In the genomic region with DNA sequence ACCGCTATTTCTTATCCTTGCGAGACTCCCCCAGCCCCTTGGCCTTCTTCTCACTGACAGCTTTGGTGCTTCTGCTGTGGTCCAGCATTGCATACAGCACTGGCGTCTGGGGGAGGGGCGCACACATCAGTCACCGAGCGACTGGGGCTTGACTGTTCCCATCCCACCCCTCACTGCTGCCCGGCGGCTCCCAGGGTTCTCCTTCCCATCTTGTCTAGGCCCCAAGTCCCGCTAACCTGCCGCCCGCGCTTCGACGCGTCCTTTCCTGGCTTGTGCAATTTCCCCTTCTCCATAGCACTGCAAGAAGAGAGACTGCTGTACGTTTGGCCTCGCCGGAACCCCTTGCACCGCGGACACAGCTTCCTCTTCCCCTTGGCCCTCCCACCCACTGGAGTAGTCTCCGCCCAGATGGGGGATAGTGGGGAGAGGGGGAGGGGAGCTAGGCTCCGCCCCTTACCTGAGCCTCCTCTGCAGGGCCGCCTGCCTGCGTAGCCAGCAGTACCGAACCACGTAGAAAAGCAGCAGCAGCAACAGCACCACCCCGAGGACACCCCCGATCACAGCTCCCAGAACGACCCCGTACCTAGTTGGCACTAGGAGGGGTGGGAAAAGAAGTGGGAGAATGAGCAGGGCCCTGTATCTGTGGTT, we compare ENCODE assay signal across 2 cellular contexts.
TF ChIP-seq lines count a peak whose summit lies in the region.

No MANE protein-coding gene starts in this region.

TF ChIP-seq in IMR-90, 13 proteins besides CTCF, POLR2A, EP300 and RAD21:
- TF ChIP-seq MAZ (IDR thresholded peaks at IDR 0.05; ENCODE audit: borderline replicate concordance, low read depth, low read length) (no peak), RCOR1 (IDR thresholded peaks at IDR 0.05; ENCODE audit: insufficient replicate concordance, low read length) (no peak), SMC3 (IDR thresholded peaks at IDR 0.05; ENCODE audit: low read depth, low read length) (no peak), NFE2L2 (IDR thresholded peaks at IDR 0.05; ENCODE audit: low read depth, low read length) (no peak), FOS (IDR thresholded peaks at IDR 0.05; ENCODE audit: low read depth, low read length) (no peak), CEBPB (IDR thresholded peaks at IDR 0.05; ENCODE audit: low read depth, low read length) (0 out of 2 replicates have a peak, but pooled peaks have one; percentile 44), CHD1 (IDR thresholded peaks at IDR 0.05; ENCODE audit: low read depth, low read length) (no peak), MAFK (IDR thresholded peaks at IDR 0.05; ENCODE audit: low read depth, low read length) (no peak), MXI1 (IDR thresholded peaks at IDR 0.05; ENCODE audit: borderline replicate concordance, low read depth, low read length) (no peak)

TF ChIP-seq in SK-N-SH, 30 proteins besides CTCF, POLR2A, EP300 and RAD21:
- TF ChIP-seq RFX5 (IDR thresholded peaks at IDR 0.05; ENCODE audit: low read length), result no peak
- no peak for TF ChIP-seq FOXJ3 (CRISPR knock-in tag; IDR thresholded peaks at IDR 0.05)
- no peak for TF ChIP-seq EZH2phosphoT487 (IDR thresholded peaks at IDR 0.05; ENCODE audit: borderline replicate concordance, low read depth)
- TF ChIP-seq GABPA (IDR thresholded peaks at IDR 0.05; ENCODE audit: low read depth), result peak; percentile 55
- peak; percentile 58 for TF ChIP-seq CHD2 (IDR thresholded peaks at IDR 0.05; ENCODE audit: low read length, partially characterized antibody)
- no peak for TF ChIP-seq ELF1 (IDR thresholded peaks at IDR 0.05)
- TF ChIP-seq, protein P1, sequence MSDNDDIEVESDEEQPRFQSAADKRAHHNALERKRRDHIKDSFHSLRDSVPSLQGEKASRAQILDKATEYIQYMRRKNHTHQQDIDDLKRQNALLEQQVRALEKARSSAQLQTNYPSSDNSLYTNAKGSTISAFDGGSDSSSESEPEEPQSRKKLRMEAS (IDR thresholded peaks at IDR 0.05; ENCODE audit: low read depth), result peak; percentile 46; the same call in 1 of the 2 replicates
- TF ChIP-seq SMC3 (IDR thresholded peaks at IDR 0.05; ENCODE audit: low read depth, low read length), result peak; percentile 27; the same call in 1 of the 2 replicates
- 0 out of 2 replicates have a peak, but pooled peaks have one; percentile 20 for TF ChIP-seq TAF1 (IDR thresholded peaks at IDR 0.05; ENCODE audit: borderline replicate concordance, low read depth, low read length)
- TF ChIP-seq, protein P2, sequence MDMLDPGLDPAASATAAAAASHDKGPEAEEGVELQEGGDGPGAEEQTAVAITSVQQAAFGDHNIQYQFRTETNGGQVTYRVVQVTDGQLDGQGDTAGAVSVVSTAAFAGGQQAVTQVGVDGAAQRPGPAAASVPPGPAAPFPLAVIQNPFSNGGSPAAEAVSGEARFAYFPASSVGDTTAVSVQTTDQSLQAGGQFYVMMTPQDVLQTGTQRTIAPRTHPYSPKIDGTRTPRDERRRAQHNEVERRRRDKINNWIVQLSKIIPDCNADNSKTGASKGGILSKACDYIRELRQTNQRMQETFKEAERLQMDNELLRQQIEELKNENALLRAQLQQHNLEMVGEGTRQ (IDR thresholded peaks at IDR 0.05; ENCODE audit: borderline replicate concordance, low read depth, low read length), result no peak
- TF ChIP-seq FOXM1 (IDR thresholded peaks at IDR 0.05; ENCODE audit: low read depth), result no peak
- TF ChIP-seq MXI1 (IDR thresholded peaks at IDR 0.05; ENCODE audit: low read depth, low read length), result peak; percentile 57; the same call in 1 of the 2 replicates
- TF ChIP-seq GATA2 (CRISPR knock-in tag; IDR thresholded peaks at IDR 0.05), result no peak
- TF ChIP-seq POLR2AphosphoS5 (IDR thresholded peaks at IDR 0.05; ENCODE audit: low read depth, low read length), result peak; percentile 68
- no peak for TF ChIP-seq TEAD4 (IDR thresholded peaks at IDR 0.05; ENCODE audit: borderline replicate concordance, insufficient read depth)
